9 cellular contexts compared by ENCODE assay signal in the genomic region with DNA sequence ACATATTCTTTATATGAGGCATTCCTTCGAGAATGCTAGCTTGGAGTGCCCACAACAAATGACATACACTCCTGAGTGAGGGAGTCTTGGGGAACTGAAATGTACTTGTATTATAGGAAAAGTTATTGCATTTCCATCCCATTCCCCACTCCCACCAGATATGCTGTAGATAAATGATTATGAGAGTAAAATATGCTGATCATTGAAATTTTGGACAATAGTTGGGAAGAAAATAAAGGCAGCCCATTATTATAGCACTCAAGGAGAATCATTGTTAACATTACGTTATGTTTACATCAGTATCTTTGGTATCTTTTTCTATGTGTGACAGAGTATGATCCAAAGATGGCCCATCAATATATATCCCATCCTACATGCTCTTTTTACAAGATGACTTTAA.
"Had no signal": no experiment of that assay in that cellular context is flagged by ENCODE, and none has a peak within 500 bp of the region (broad histone marks: within the 10 kb centered on the region; RNA-seq: fewer than 3 reads in every experiment).

No MANE protein-coding gene starts in this region.

- H3K9ac ChIP-seq: KMS-11 had no signal

- H2AFZ ChIP-seq: GM23338 had no signal

- H3K4me3 ChIP-seq: GM23338 had no signal

- FAIRE-seq: H1, H54, HTR-8/SVneo had no signal

- H3K27ac ChIP-seq: KMS-11 had no signal

- DNase-seq: H9, HCEC 1CT, Karpas-422, KBM-7 had no signal

- ATAC-seq: GM23338 had no signal

- H3K4me2 ChIP-seq: GM23338, KMS-11 had no signal
